Comparison of ENCODE assay signal across 13 cellular contexts in genomic region chr1:22078133-22078532, GRCh38. TPM values are rescaled to one million over a fixed set of nuclear protein-coding genes. Genes with fewer than 3 reads are reported as not detected.
DNase-seq lines count a peak whose midpoint lies in the region; ATAC-seq and TF ChIP-seq lines count a peak whose summit lies in the region.
"Had no signal": no experiment of that assay in that cellular context is flagged by ENCODE, and none has a peak within 500 bp of the region (broad histone marks: within the 10 kb centered on the region; RNA-seq: fewer than 3 reads in every experiment).

No MANE protein-coding gene starts in this region.

- H3K9me3 ChIP-seq in SK-N-MC (ENCODE audit: low read depth, low read length) (no peaks in the 10 kb centered on the region), gastrocnemius medialis (no peaks in the 10 kb centered on the region)
- H3K9me3 ChIP-seq: adrenal gland, left lung had no signal

- H3K9ac ChIP-seq in SK-N-MC (ENCODE audit: insufficient read length), result no peak overlapping the region

- H3K36me3 ChIP-seq in SK-N-MC (ENCODE audit: insufficient read depth, low read length) (peaks cover 59% of the 10 kb centered on the region), gastrocnemius medialis (peaks cover 0 to 28% of the 10 kb centered on the region in 2 donors)

- peaks cover 57 to 59% of the 10 kb centered on the region in 2 donors for H3K4me1 ChIP-seq in gastrocnemius medialis

- in situ Hi-C loops in gastrocnemius medialis (cut with MboI; ENCODE audit: low sequenced_read_pairs in 4 of 4), result no loop called here

- no peak for ATAC-seq in activated T-cell treated with anti-CD3 and anti-CD28 coated beads, Interleukin-2, amount 50 U/mL, for 72 hours (replicated peaks in 1 of 2)
- ATAC-seq in gastrocnemius medialis, result no peak
- ATAC-seq in GM18867 (IDR thresholded peaks at IDR 0.05; ENCODE audit: unreplicated experiment), result no peak
- no peak for ATAC-seq in GM21381 (IDR thresholded peaks at IDR 0.05; ENCODE audit: unreplicated experiment)

- H3K9me3 Mint-ChIP-seq in activated T-cell treated with anti-CD3 and anti-CD28 coated beads, Interleukin-2, amount 50 U/mL, for 72 hours, result no peaks in the 10 kb centered on the region
- H3K9me3 Mint-ChIP-seq in endothelial cell (ENCODE audit: unreplicated experiment), result no peaks in the 10 kb centered on the region

- peaks cover 84% of the 10 kb centered on the region for H3K4me1 Mint-ChIP-seq in activated T-cell treated with anti-CD3 and anti-CD28 coated beads, Interleukin-2, amount 50 U/mL, for 72 hours (ENCODE audit: low read depth)
- H3K4me1 Mint-ChIP-seq in endothelial cell (ENCODE audit: unreplicated experiment), result peaks cover 55% of the 10 kb centered on the region

- H3K27me3 Mint-ChIP-seq in activated T-cell treated with anti-CD3 and anti-CD28 coated beads, Interleukin-2, amount 50 U/mL, for 72 hours (ENCODE audit: low read depth), result no peaks in the 10 kb centered on the region
- H3K27me3 Mint-ChIP-seq in endothelial cell (ENCODE audit: unreplicated experiment), result no peaks in the 10 kb centered on the region

- H3K27ac ChIP-seq in SK-N-MC (0 out of 2 replicates have a peak overlapping the region, but pooled peaks have one; percentile 1), gastrocnemius medialis (peak overlapping the region in 3 of 4 donors; percentile 38 to 58 (median 49))
- H3K27ac ChIP-seq: adrenal gland, left lung had no signal

- intact Hi-C loops in gastrocnemius medialis (cut with DNase I; ENCODE audit: low total_unique reads), result no loop called here

- peaks cover 5 to 46% of the 10 kb centered on the region in 2 donors for H3K36me3 Mint-ChIP-seq in activated T-cell treated with anti-CD3 and anti-CD28 coated beads, Interleukin-2, amount 50 U/mL, for 72 hours (ENCODE audit: insufficient read depth in 2 of 2)
- H3K36me3 Mint-ChIP-seq in endothelial cell (ENCODE audit: low read depth, unreplicated experiment), result peaks cover 15% of the 10 kb centered on the region

- no peak for TF ChIP-seq CTCF in endothelial cell (IDR thresholded peaks at IDR 0.05; ENCODE audit: unreplicated experiment)
- no peak for TF ChIP-seq CTCF in gastrocnemius medialis (IDR thresholded peaks at IDR 0.05 in 4 of 5, conservative IDR thresholded peaks at IDR 0.05 in 1 of 5)

- peak overlapping the region; percentile 80 for H3K27ac Mint-ChIP-seq in activated T-cell treated with anti-CD3 and anti-CD28 coated beads, Interleukin-2, amount 50 U/mL, for 72 hours
- peak overlapping the region; percentile 39 for H3K27ac Mint-ChIP-seq in endothelial cell (ENCODE audit: unreplicated experiment)

- H3K4me3 ChIP-seq in SK-N-MC (no peak overlapping the region), gastrocnemius medialis (no peak overlapping the region)
- H3K4me3 ChIP-seq: adrenal gland, left lung had no signal

- H3K4me3 Mint-ChIP-seq in activated T-cell treated with anti-CD3 and anti-CD28 coated beads, Interleukin-2, amount 50 U/mL, for 72 hours, result peak overlapping the region in 1 of 2 donors; percentile 42
- no peak overlapping the region for H3K4me3 Mint-ChIP-seq in endothelial cell (ENCODE audit: unreplicated experiment)

- no peak for TF ChIP-seq POLR2A in gastrocnemius medialis (IDR thresholded peaks at IDR 0.05)

- DNase-seq in activated T-cell treated with anti-CD3 and anti-CD28 coated beads, Interleukin-2, amount 50 U/mL, for 72 hours, result no peak
- DNase-seq in activated T-cell treated with anti-CD3 and anti-CD28 coated beads for 4 hours, result no peak
- DNase-seq in SK-N-MC (ENCODE audit: low read depth, low spot score), result no peak
- no peak for DNase-seq in endothelial cell (ENCODE audit: low spot score)
- no peak for DNase-seq in gastrocnemius medialis
- DNase-seq in SHP77 (lab: John Stamatoyannopoulos, UW), result no peak
- DNase-seq: ACHN; activated CD8-positive, alpha-beta memory T cell treated with anti-CD3 and anti-CD28 coated beads, Interleukin-2, amount 50 U/mL, for 4 hours; adrenal gland; caudate nucleus; left lung had no signal

- no peaks in the 10 kb centered on the region for H3K27me3 ChIP-seq in gastrocnemius medialis
- H3K27me3 ChIP-seq: adrenal gland, left lung had no signal

RNA-seq across cellular contexts. Expression of gene CDC42, which starts 25.6 kb away (rescaled TPM):
- 100 to 1,000 TPM; 292 to 349 TPM for total RNA-seq in activated T-cell treated with anti-CD3 and anti-CD28 coated beads, Interleukin-2, amount 50 U/mL, for 72 hours
- 370 TPM for total RNA-seq in endothelial cell (ENCODE audit: unreplicated experiment)
- 100 to 1,000 TPM in 3 of 4 donors, 10 to 100 TPM in 1; 77.0 to 111 (median 108) TPM for total RNA-seq in gastrocnemius medialis
